Comparison of ENCODE assay signal across 8 cellular contexts in genomic region chr14:60648169-60648933, GRCh38. TPM values are rescaled to one million over a fixed set of nuclear protein-coding genes. Genes with fewer than 3 reads are reported as not detected.
DNase-seq lines count a peak whose midpoint lies in the region; ATAC-seq and TF ChIP-seq lines count a peak whose summit lies in the region.

No MANE protein-coding gene starts in this region.

- peaks cover 64% of the 10 kb centered on the region for H3K27me3 ChIP-seq in CD8-positive, alpha-beta T cell (ENCODE audit: insufficient read depth, low read length)

- no peak overlapping the region for H3K27ac Mint-ChIP-seq in CD8-positive, alpha-beta T cell
- no peak overlapping the region for H3K27ac Mint-ChIP-seq in naive thymus-derived CD8-positive, alpha-beta T cell

- TF ChIP-seq CTCF in CD8-positive, alpha-beta T cell (IDR thresholded peaks at IDR 0.05), result no peak
- TF ChIP-seq CTCF in choroid plexus epithelial cell (conservative IDR thresholded peaks at IDR 0.05; ENCODE audit: low read depth, low read length) (no peak), GM10248 (IDR thresholded peaks at IDR 0.05; ENCODE audit: control extremely low read depth, extremely low read depth, low read depth, missing control alignments) (no peak)

- DNase-seq in CD8-positive, alpha-beta T cell, result no peak
- DNase-seq in HuH-7.5 (ENCODE audit: low spot score) (peak; percentile 51), choroid plexus epithelial cell (ENCODE audit: low read depth) (peak; percentile 41), GM10248 (ENCODE audit: extremely low spot score) (no peak), AML-193 (lab: John Stamatoyannopoulos, UW) (no peak), HPDE6-E6E7 (ENCODE audit: extremely low spot score) (no peak)
- DNase-seq in naive thymus-derived CD8-positive, alpha-beta T cell, result no peak

- no peak for ATAC-seq in CD8-positive, alpha-beta T cell
- ATAC-seq in naive thymus-derived CD8-positive, alpha-beta T cell, result no peak
- ATAC-seq in GM18907 (IDR thresholded peaks at IDR 0.05; ENCODE audit: unreplicated experiment), result no peak

- H3K27ac ChIP-seq in CD8-positive, alpha-beta T cell (ENCODE audit: low read depth, low read length), result no peak overlapping the region

- intact Hi-C loops in CD8-positive, alpha-beta T cell (cut with DNase I, micrococcal nuclease), result loop anchor here in 1 of 2 experiments (5.0 kb wide), 1 partner anchor 779 kb away; no protein-coding TSS in a partner anchor

- H3K4me1 ChIP-seq in CD8-positive, alpha-beta T cell (ENCODE audit: insufficient read depth, low read length), result peaks cover 51% of the 10 kb centered on the region

- POLR2A ChIA-PET in CD8-positive, alpha-beta T cell (lab: Charles Lee), result no interaction called here
- POLR2A ChIA-PET in naive thymus-derived CD8-positive, alpha-beta T cell (lab: Charles Lee), result no interaction called here
- POLR2A ChIA-PET in GM10248 (lab: Yijun Ruan, JAX), result no interaction called here

- H3K4me1 Mint-ChIP-seq in CD8-positive, alpha-beta T cell (ENCODE audit: low read depth), result peaks cover 50% of the 10 kb centered on the region
- H3K4me1 Mint-ChIP-seq in naive thymus-derived CD8-positive, alpha-beta T cell, result peaks cover 19 to 69% (median 55%) of the 10 kb centered on the region in 4 donors

- no peaks in the 10 kb centered on the region for H3K9me3 ChIP-seq in CD8-positive, alpha-beta T cell (ENCODE audit: low read length)

- CTCF ChIA-PET in CD8-positive, alpha-beta T cell (lab: Charles Lee), result no interaction called here
- CTCF ChIA-PET in GM10248 (lab: Yijun Ruan, JAX), result no interaction called here

- H3K4me3 ChIP-seq in CD8-positive, alpha-beta T cell (ENCODE audit: low read depth, low read length), result no peak overlapping the region
- peak overlapping the region; percentile 84 for H3K4me3 ChIP-seq in choroid plexus epithelial cell (ENCODE audit: low read depth, low read length)

- peaks cover 83% of the 10 kb centered on the region for H3K27me3 Mint-ChIP-seq in CD8-positive, alpha-beta T cell (ENCODE audit: low read depth)
- H3K27me3 Mint-ChIP-seq in naive thymus-derived CD8-positive, alpha-beta T cell, result peaks cover 53 to 96% (median 77%) of the 10 kb centered on the region in 5 donors

- peak overlapping the region; percentile 43 for H3K4me3 Mint-ChIP-seq in CD8-positive, alpha-beta T cell
- H3K4me3 Mint-ChIP-seq in naive thymus-derived CD8-positive, alpha-beta T cell, result peak overlapping the region; percentile 33 to 78 (median 60)

- H3K9me3 Mint-ChIP-seq in CD8-positive, alpha-beta T cell, result no peaks in the 10 kb centered on the region
- H3K9me3 Mint-ChIP-seq in naive thymus-derived CD8-positive, alpha-beta T cell, result no peaks in the 10 kb centered on the region

- H3K36me3 ChIP-seq in CD8-positive, alpha-beta T cell (ENCODE audit: insufficient read depth, low read length), result no peaks in the 10 kb centered on the region

- H3K36me3 Mint-ChIP-seq in CD8-positive, alpha-beta T cell, result no peaks in the 10 kb centered on the region
- H3K36me3 Mint-ChIP-seq in naive thymus-derived CD8-positive, alpha-beta T cell, result no peaks in the 10 kb centered on the region

RNA-seq across cellular contexts. Expression of gene SIX1, which starts 0.9 kb away (rescaled TPM):
- total RNA-seq in CD8-positive, alpha-beta T cell, result not detected
- not detected for total RNA-seq in naive thymus-derived CD8-positive, alpha-beta T cell
- not detected for polyA plus RNA-seq in naive thymus-derived CD8-positive, alpha-beta T cell

Comparison
In these comparisons a context has a peak if more than half of its experiments do, and no peak if none do; other contexts are left out.
1. DNase-seq: peak in HuH-7.5 (single experiment) and choroid plexus epithelial cell (single experiment); none in CD8-positive, alpha-beta T cell (0 of 7), naive thymus-derived CD8-positive, alpha-beta T cell (0 of 10), GM10248 (single experiment), AML-193 (0 of 2) and HPDE6-E6E7 (single experiment).